In the genomic region with DNA sequence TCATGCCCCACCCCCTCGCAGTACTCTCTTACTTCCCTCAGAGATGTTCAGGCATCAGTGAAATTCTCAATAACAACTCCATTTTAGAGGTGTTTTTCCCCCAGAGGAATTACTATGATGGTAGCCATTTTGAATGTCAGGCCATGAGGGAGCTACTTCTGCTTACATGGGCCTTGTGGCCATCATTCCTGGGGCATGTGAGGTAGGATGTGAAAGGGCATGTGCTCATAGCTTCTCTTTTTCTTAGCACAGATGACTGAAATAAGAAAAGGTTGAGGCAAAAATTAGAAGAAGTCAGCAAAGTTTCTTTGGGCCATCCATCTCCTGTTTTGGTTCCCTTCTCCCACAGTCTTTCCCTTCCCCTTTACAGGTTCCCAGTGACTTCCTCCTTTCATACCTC, we compare ENCODE assay signal across 20 cellular contexts.
DNase-seq lines count a peak whose midpoint lies in the region; ATAC-seq, FAIRE-seq and TF ChIP-seq lines count a peak whose summit lies in the region.
"Had no signal": no experiment of that assay in that cellular context is flagged by ENCODE, and none has a peak within 500 bp of the region (broad histone marks: within the 10 kb centered on the region; RNA-seq: fewer than 3 reads in every experiment).

No MANE protein-coding gene starts in this region.

- DNase-seq in CD1c-positive myeloid dendritic cell (ENCODE audit: extremely low spot score) (peak; percentile 88), MV-4-11 (lab: John Stamatoyannopoulos, UW) (peak; percentile 78), GM12878 (ENCODE audit: low read depth, low spot score) (no peak), SJCRH30 (no peak), head of caudate nucleus (no peak)
- DNase-seq in activated CD4-positive, alpha-beta memory T cell treated with anti-CD3 and anti-CD28 coated beads, Interleukin-2, amount 10 ng/mL, durations not matched to agents 7 days and 5 days: no peak
- DNase-seq in activated CD4-positive, alpha-beta memory T cell treated with anti-CD3 and anti-CD28 coated beads for 36 hours: no peak
- DNase-seq: ACHN; BE2C; C1 segment of cervical spinal cord; CD4-positive, alpha-beta memory T cell; DMS153; DMS79 treated with DMSO at 0.1 percent for 48 hours; GF-D8; KBM-7 had no signal

- H2AFZ ChIP-seq in GM12878 (ENCODE audit: control insufficient read depth, low read depth, low read length): no peak overlapping the region

- no peak for TF ChIP-seq EP300 in GM12878 (IDR thresholded peaks at IDR 0.05; ENCODE audit: borderline replicate concordance in 1 of 2, control insufficient read depth in 1 of 2, low read depth in 2 of 2, low read length in 2 of 2)

- RAD21 ChIA-PET in GM12878 (lab: Charles Lee; ENCODE audit: unreplicated experiment): no interaction called here

- 60% methylated on average over 1 of the region's 1 CpG for WGBS in GM12878 (ENCODE audit: insufficient coverage, insufficient replicate concordance, low lambda C conversion rate, missing lambda C conversion rate)

- POLR2A ChIA-PET in GM12878 (lab: Charles Lee): no interaction called here
- POLR2A ChIA-PET in activated CD4-positive, alpha-beta memory T cell treated with anti-CD3 and anti-CD28 coated beads, Interleukin-2, amount 10 ng/mL, durations not matched to agents 7 days and 5 days (lab: Charles Lee): no interaction called here
- POLR2A ChIA-PET in activated CD4-positive, alpha-beta memory T cell treated with anti-CD3 and anti-CD28 coated beads for 36 hours (lab: Charles Lee): no interaction called here

- ATAC-seq in GM12878: no peak
- peak; percentile 80 for ATAC-seq in stimulated activated memory B cell treated with anti-CD40 and anti-IgM and Interleukin-4, amounts not matched to agents 10 μg/mL and 1 μg/mL and 100 μg/mL, for 72 hours

- H4K20me1 ChIP-seq in GM12878 (ENCODE audit: control insufficient read depth, insufficient read depth): no peaks in the 10 kb centered on the region

- TF ChIP-seq POLR2A in GM12878 (IDR thresholded peaks at IDR 0.05; ENCODE audit: low read depth, low read length): no peak

- peaks cover 43% of the 10 kb centered on the region for H3K4me1 Mint-ChIP-seq in stimulated activated memory B cell treated with anti-CD40 and anti-IgM and Interleukin-4, amounts not matched to agents 10 μg/mL and 1 μg/mL and 100 μg/mL, for 72 hours
- no peaks in the 10 kb centered on the region for H3K4me1 Mint-ChIP-seq in activated CD4-positive, alpha-beta memory T cell treated with anti-CD3 and anti-CD28 coated beads, Interleukin-2, amount 10 ng/mL, durations not matched to agents 7 days and 5 days
- no peaks in the 10 kb centered on the region for H3K4me1 Mint-ChIP-seq in activated CD4-positive, alpha-beta memory T cell treated with anti-CD3 and anti-CD28 coated beads for 36 hours (ENCODE audit: low read depth)
- H3K4me1 Mint-ChIP-seq: CD4-positive, alpha-beta memory T cell had no signal

- no peaks in the 10 kb centered on the region for H3K79me2 ChIP-seq in GM12878 (ENCODE audit: control insufficient read depth, insufficient read depth, low read length)

- CTCF ChIA-PET in GM12878 (lab: Yijun Ruan, JAX): interaction anchor here (1.4 kb wide), 1 partner anchor 13 kb away, joined by 3 read pairs; no protein-coding TSS in a partner anchor
- CTCF ChIA-PET in activated CD4-positive, alpha-beta memory T cell treated with anti-CD3 and anti-CD28 coated beads, Interleukin-2, amount 10 ng/mL, durations not matched to agents 7 days and 5 days (lab: Charles Lee): no interaction called here
- CTCF ChIA-PET in activated CD4-positive, alpha-beta memory T cell treated with anti-CD3 and anti-CD28 coated beads for 36 hours (lab: Charles Lee): no interaction called here

- peaks cover 3% of the 10 kb centered on the region; the same call in 1 of the 2 replicates for H3K4me1 ChIP-seq in GM12878 (ENCODE audit: control insufficient read depth, insufficient read depth, low read length)
- no peaks in the 10 kb centered on the region for H3K4me1 ChIP-seq in SJCRH30
- H3K4me1 ChIP-seq: BE2C had no signal

- H3K27me3 Mint-ChIP-seq in stimulated activated memory B cell treated with anti-CD40 and anti-IgM and Interleukin-4, amounts not matched to agents 10 μg/mL and 1 μg/mL and 100 μg/mL, for 72 hours: no peaks in the 10 kb centered on the region
- H3K27me3 Mint-ChIP-seq in activated CD4-positive, alpha-beta memory T cell treated with anti-CD3 and anti-CD28 coated beads, Interleukin-2, amount 10 ng/mL, durations not matched to agents 7 days and 5 days: peaks cover 30% of the 10 kb centered on the region
- peaks cover 37% of the 10 kb centered on the region for H3K27me3 Mint-ChIP-seq in activated CD4-positive, alpha-beta memory T cell treated with anti-CD3 and anti-CD28 coated beads for 36 hours
- H3K27me3 Mint-ChIP-seq: IgD-negative memory B cell had no signal

- no peaks in the 10 kb centered on the region for H3K9me3 ChIP-seq in GM12878 (replicated peaks; ENCODE audit: control insufficient read depth, insufficient read depth, low read length)
- no peaks in the 10 kb centered on the region for H3K9me3 ChIP-seq in SJCRH30 (replicated peaks)
- H3K9me3 ChIP-seq: BE2C, HAP-1 had no signal

- H3K9me3 Mint-ChIP-seq in stimulated activated memory B cell treated with anti-CD40 and anti-IgM and Interleukin-4, amounts not matched to agents 10 μg/mL and 1 μg/mL and 100 μg/mL, for 72 hours: no peaks in the 10 kb centered on the region
- H3K9me3 Mint-ChIP-seq in activated CD4-positive, alpha-beta memory T cell treated with anti-CD3 and anti-CD28 coated beads, Interleukin-2, amount 10 ng/mL, durations not matched to agents 7 days and 5 days: no peaks in the 10 kb centered on the region
- no peaks in the 10 kb centered on the region for H3K9me3 Mint-ChIP-seq in activated CD4-positive, alpha-beta memory T cell treated with anti-CD3 and anti-CD28 coated beads for 36 hours
- H3K9me3 Mint-ChIP-seq: CD4-positive, alpha-beta memory T cell had no signal

- no peak overlapping the region for H3K4me3 Mint-ChIP-seq in stimulated activated memory B cell treated with anti-CD40 and anti-IgM and Interleukin-4, amounts not matched to agents 10 μg/mL and 1 μg/mL and 100 μg/mL, for 72 hours
- H3K4me3 Mint-ChIP-seq in activated CD4-positive, alpha-beta memory T cell treated with anti-CD3 and anti-CD28 coated beads, Interleukin-2, amount 10 ng/mL, durations not matched to agents 7 days and 5 days: no peak overlapping the region
- H3K4me3 Mint-ChIP-seq in activated CD4-positive, alpha-beta memory T cell treated with anti-CD3 and anti-CD28 coated beads for 36 hours: no peak overlapping the region
- H3K4me3 Mint-ChIP-seq: CD4-positive, alpha-beta memory T cell; IgD-negative memory B cell had no signal

- H3K36me3 ChIP-seq in GM12878 (ENCODE audit: control insufficient read depth in 2 of 2, insufficient read depth in 2 of 2, low read length in 1 of 2): no peaks in the 10 kb centered on the region
- H3K36me3 ChIP-seq in SJCRH30: no peaks in the 10 kb centered on the region
- H3K36me3 ChIP-seq: BE2C, HAP-1 had no signal

- H3K27ac ChIP-seq in GM12878 (ENCODE audit: control insufficient read depth, insufficient read depth) (no peak overlapping the region), SJCRH30 (no peak overlapping the region)

- no peak overlapping the region for H3K4me2 ChIP-seq in GM12878 (ENCODE audit: control insufficient read depth, insufficient read depth)

- no TSS peak for BruUV-seq in GM12878 (replicated peaks; lab: Mats Ljungman, UMichigan)

- H3K9ac ChIP-seq in GM12878 (ENCODE audit: control insufficient read depth, insufficient read depth, low read length): no peak overlapping the region

- H3K36me3 Mint-ChIP-seq in stimulated activated memory B cell treated with anti-CD40 and anti-IgM and Interleukin-4, amounts not matched to agents 10 μg/mL and 1 μg/mL and 100 μg/mL, for 72 hours: no peaks in the 10 kb centered on the region
- no peaks in the 10 kb centered on the region for H3K36me3 Mint-ChIP-seq in activated CD4-positive, alpha-beta memory T cell treated with anti-CD3 and anti-CD28 coated beads, Interleukin-2, amount 10 ng/mL, durations not matched to agents 7 days and 5 days (ENCODE audit: low read depth)
- no peaks in the 10 kb centered on the region for H3K36me3 Mint-ChIP-seq in activated CD4-positive, alpha-beta memory T cell treated with anti-CD3 and anti-CD28 coated beads for 36 hours
- H3K36me3 Mint-ChIP-seq: CD4-positive, alpha-beta memory T cell; IgD-negative memory B cell had no signal

- H3K4me3 ChIP-seq in GM12878 (no peak overlapping the region), SJCRH30 (no peak overlapping the region)
- H3K4me3 ChIP-seq: HAP-1 had no signal

- in situ Hi-C loops in GM12878 (cut with MboI): no loop called here

- TF ChIP-seq CTCF in GM12878 (IDR thresholded peaks at IDR 0.05 in 2 of 3, conservative IDR thresholded peaks at IDR 0.05 in 1 of 3; ENCODE audit: control insufficient read depth in 2 of 3, extremely low read depth in 1 of 3, insufficient read depth in 1 of 3, low read depth in 3 of 3, low read length in 3 of 3): no peak

- FAIRE-seq in GM12878 (lab: Jason Lieb, UNC): no peak
- FAIRE-seq: A204.1, H1 had no signal

- peak overlapping the region; percentile 51 for H3K27ac Mint-ChIP-seq in stimulated activated memory B cell treated with anti-CD40 and anti-IgM and Interleukin-4, amounts not matched to agents 10 μg/mL and 1 μg/mL and 100 μg/mL, for 72 hours
- H3K27ac Mint-ChIP-seq in activated CD4-positive, alpha-beta memory T cell treated with anti-CD3 and anti-CD28 coated beads, Interleukin-2, amount 10 ng/mL, durations not matched to agents 7 days and 5 days: no peak overlapping the region
- no peak overlapping the region for H3K27ac Mint-ChIP-seq in activated CD4-positive, alpha-beta memory T cell treated with anti-CD3 and anti-CD28 coated beads for 36 hours
- H3K27ac Mint-ChIP-seq: CD4-positive, alpha-beta memory T cell; IgD-negative memory B cell had no signal

- intact Hi-C loops in GM12878 (cut with micrococcal nuclease; ENCODE audit: unreplicated experiment) (no loop called here), head of caudate nucleus (cut with DNase I) (no loop called here)
- intact Hi-C loops in activated CD4-positive, alpha-beta memory T cell treated with anti-CD3 and anti-CD28 coated beads for 36 hours (cut with micrococcal nuclease): no loop called here

- H3K27me3 ChIP-seq in GM12878 (replicated peaks in 1 of 2; ENCODE audit: control insufficient read depth in 2 of 2, insufficient read depth in 2 of 2, low read length in 1 of 2): no peaks in the 10 kb centered on the region
- H3K27me3 ChIP-seq in SJCRH30: no peaks in the 10 kb centered on the region
- H3K27me3 ChIP-seq: BE2C had no signal

- SMC1A ChIA-PET in GM12878 (lab: Charles Lee; ENCODE audit: uncharacterized antibody, unreplicated experiment): no interaction called here

- TF ChIP-seq RAD21 in GM12878 (IDR thresholded peaks at IDR 0.05; ENCODE audit: insufficient read depth, low read depth, low read length): no peak

TF ChIP-seq in GM12878, 131 proteins besides CTCF, POLR2A, EP300 and RAD21 (continues in another document):
- TF ChIP-seq, protein P1, sequence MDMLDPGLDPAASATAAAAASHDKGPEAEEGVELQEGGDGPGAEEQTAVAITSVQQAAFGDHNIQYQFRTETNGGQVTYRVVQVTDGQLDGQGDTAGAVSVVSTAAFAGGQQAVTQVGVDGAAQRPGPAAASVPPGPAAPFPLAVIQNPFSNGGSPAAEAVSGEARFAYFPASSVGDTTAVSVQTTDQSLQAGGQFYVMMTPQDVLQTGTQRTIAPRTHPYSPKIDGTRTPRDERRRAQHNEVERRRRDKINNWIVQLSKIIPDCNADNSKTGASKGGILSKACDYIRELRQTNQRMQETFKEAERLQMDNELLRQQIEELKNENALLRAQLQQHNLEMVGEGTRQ (IDR thresholded peaks at IDR 0.05; ENCODE audit: borderline replicate concordance, low read depth, low read length): no peak

Comparison
In these comparisons a context has a peak if more than half of its experiments do, and no peak if none do; other contexts are left out.
1. DNase-seq: peak in CD1c-positive myeloid dendritic cell (single experiment) and MV-4-11 (single experiment); none in GM12878 (single experiment), activated CD4-positive, alpha-beta memory T cell treated with anti-CD3 and anti-CD28 coated beads, Interleukin-2, amount 10 ng/mL, durations not matched to agents 7 days and 5 days (single experiment), SJCRH30 (0 of 2), activated CD4-positive, alpha-beta memory T cell treated with anti-CD3 and anti-CD28 coated beads for 36 hours (single experiment) and head of caudate nucleus (0 of 42).